18 cellular contexts compared by ENCODE assay signal in the genomic region with DNA sequence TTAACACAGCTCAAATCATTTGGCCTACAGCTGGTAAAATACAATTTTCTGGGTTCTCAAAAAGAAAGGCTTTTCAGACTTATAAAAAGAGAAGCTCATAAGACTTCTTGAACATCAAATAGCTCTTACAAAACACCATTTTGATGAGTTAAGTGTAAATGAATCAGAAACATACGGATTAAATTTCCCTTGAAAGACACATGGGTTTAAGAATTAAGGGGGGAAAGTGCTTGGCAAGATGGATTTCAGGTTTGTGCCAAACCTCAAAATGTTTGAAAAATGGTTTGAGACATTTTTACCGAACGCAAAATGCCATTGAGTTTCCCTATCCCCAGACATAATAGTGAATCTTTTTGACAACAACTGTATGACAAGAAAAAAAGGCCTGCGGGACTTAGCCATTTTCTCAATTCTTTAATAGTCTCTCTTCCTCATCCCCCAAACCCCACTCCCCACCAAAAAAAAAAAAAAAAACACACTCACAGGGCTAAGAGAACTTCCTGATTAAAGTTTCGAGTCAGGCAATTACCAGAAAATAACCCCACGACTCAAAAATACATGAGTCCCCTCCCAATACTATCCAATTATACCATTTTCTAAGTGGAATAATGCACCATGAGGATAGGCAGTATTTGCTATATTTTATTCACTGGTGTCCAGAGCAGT.
DNase-seq lines count a peak whose midpoint lies in the region; ATAC-seq and FAIRE-seq lines count a peak whose summit lies in the region.
"Had no signal": no experiment of that assay in that cellular context is flagged by ENCODE, and none has a peak within 500 bp of the region (broad histone marks: within the 10 kb centered on the region; RNA-seq: fewer than 3 reads in every experiment).

No MANE protein-coding gene starts in this region.

- intact Hi-C loops in naive thymus-derived CD4-positive, alpha-beta T cell (cut with micrococcal nuclease), result no loop called here

- no peaks in the 10 kb centered on the region for H3K36me3 ChIP-seq in adipocyte (ENCODE audit: control insufficient read depth, insufficient read depth, low read length, severe bottlenecking)
- H3K36me3 ChIP-seq in naive thymus-derived CD4-positive, alpha-beta T cell (ENCODE audit: control insufficient read depth in 2 of 3, insufficient read depth in 3 of 3, low read length in 3 of 3), result no peaks in the 10 kb centered on the region

- peak; percentile 21 for FAIRE-seq in islet of Langerhans (lab: Jason Lieb, UNC)
- FAIRE-seq: GM12891, RCC 7860 had no signal

- H3K4me1 ChIP-seq in adipocyte (ENCODE audit: control insufficient read depth, insufficient read depth, low read length), result peaks cover 48% of the 10 kb centered on the region
- no peaks in the 10 kb centered on the region for H3K4me1 ChIP-seq in naive thymus-derived CD4-positive, alpha-beta T cell (ENCODE audit: control insufficient read depth in 2 of 2, insufficient read depth in 2 of 2, low read length in 2 of 2)
- H3K4me1 ChIP-seq: Caco-2 had no signal

- POLR2A ChIA-PET in naive thymus-derived CD4-positive, alpha-beta T cell (lab: Charles Lee), result no interaction called here

- ATAC-seq in GM19328 (IDR thresholded peaks at IDR 0.05; ENCODE audit: unreplicated experiment) (no peak), HG02852 (IDR thresholded peaks at IDR 0.05; ENCODE audit: unreplicated experiment) (no peak)
- no peak for ATAC-seq in naive thymus-derived CD4-positive, alpha-beta T cell
- ATAC-seq: SK-N-SH treated with all-trans-retinoic acid at 6 μM for 48 hours had no signal

- no peak overlapping the region for H3K27ac ChIP-seq in naive thymus-derived CD4-positive, alpha-beta T cell (ENCODE audit: low read depth, low read length)

- no peaks in the 10 kb centered on the region for H3K4me1 Mint-ChIP-seq in naive thymus-derived CD4-positive, alpha-beta T cell

- peak overlapping the region; percentile 66 for H3K4me3 ChIP-seq in adipocyte (ENCODE audit: low read length)
- no peak overlapping the region for H3K4me3 ChIP-seq in naive thymus-derived CD4-positive, alpha-beta T cell (ENCODE audit: low read length)

- H3K9me3 Mint-ChIP-seq in naive thymus-derived CD4-positive, alpha-beta T cell, result peaks cover 0 to 6% (median 0%) of the 10 kb centered on the region in 11 donors

- peaks cover 0 to 3% (median 0%) of the 10 kb centered on the region in 5 donors for H3K27me3 Mint-ChIP-seq in naive thymus-derived CD4-positive, alpha-beta T cell

- no peak overlapping the region for H3K4me3 Mint-ChIP-seq in naive thymus-derived CD4-positive, alpha-beta T cell

- CTCF ChIA-PET in naive thymus-derived CD4-positive, alpha-beta T cell (lab: Charles Lee), result no interaction called here

- H3K36me3 Mint-ChIP-seq in naive thymus-derived CD4-positive, alpha-beta T cell, result no peaks in the 10 kb centered on the region

- H3K27ac Mint-ChIP-seq in naive thymus-derived CD4-positive, alpha-beta T cell, result no peak overlapping the region

- H3K9me3 ChIP-seq in adipocyte (ENCODE audit: control insufficient read depth, low read length), result no peaks in the 10 kb centered on the region
- H3K9me3 ChIP-seq in naive thymus-derived CD4-positive, alpha-beta T cell (ENCODE audit: control insufficient read depth in 2 of 3, low read length in 3 of 3), result no peaks in the 10 kb centered on the region
- H3K9me3 ChIP-seq: Caco-2 had no signal

- H3K9ac ChIP-seq in adipocyte (ENCODE audit: low read length), result no peak overlapping the region

- H3K27me3 ChIP-seq in adipocyte (replicated peaks; ENCODE audit: control insufficient read depth, insufficient read depth, low read length), result no peaks in the 10 kb centered on the region
- H3K27me3 ChIP-seq in naive thymus-derived CD4-positive, alpha-beta T cell (ENCODE audit: control insufficient read depth in 2 of 2, insufficient read depth in 2 of 2, low read length in 2 of 2), result no peaks in the 10 kb centered on the region

- peak; percentile 7 for DNase-seq in GM04504 (ENCODE audit: low read depth)
- DNase-seq in adipocyte (ENCODE audit: low read depth), result no peak
- DNase-seq in naive thymus-derived CD4-positive, alpha-beta T cell, result no peak
- DNase-seq in activated gamma-delta T cell treated with Interleukin-2 at 50 U/mL for 16 hours, result no peak
- DNase-seq: C1 segment of cervical spinal cord, Caco-2, DMS53, KG1, NCI-H1105 treated with DMSO at 0.1 percent for 48 hours, NCI-H187, NCI-H748 treated with DMSO at 0.1 percent for 48 hours, SHP77 had no signal
